31 cellular contexts compared by ENCODE assay signal in the genomic region with DNA sequence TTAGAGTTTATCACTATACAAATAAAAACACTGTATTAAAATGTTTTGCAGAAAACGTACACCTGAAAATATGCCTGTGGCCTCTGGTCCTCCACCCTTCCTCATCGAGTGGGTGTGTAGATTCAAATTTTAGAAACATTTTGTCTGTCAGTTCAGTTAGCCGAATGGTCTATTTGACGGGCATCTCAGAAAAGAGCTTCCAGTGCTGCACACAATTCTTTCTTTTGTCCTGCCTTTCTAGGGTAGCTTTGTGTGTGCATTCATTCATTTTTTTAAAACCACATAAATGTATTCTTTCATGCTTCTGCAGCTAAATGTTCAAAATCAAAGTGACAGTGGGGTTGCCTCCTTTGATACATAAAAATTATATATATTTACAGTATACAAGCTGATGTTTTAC. TPM values are rescaled to one million over a fixed set of nuclear protein-coding genes. Genes with fewer than 3 reads are reported as not detected.
"Had no signal": no experiment of that assay in that cellular context is flagged by ENCODE, and none has a peak within 500 bp of the region (broad histone marks: within the 10 kb centered on the region; RNA-seq: fewer than 3 reads in every experiment).

No MANE protein-coding gene starts in this region.

- DNase-seq: activated B cell treated with CpG ODN at 0.5 μM for 24 hours; activated CD4-positive, alpha-beta T cell treated with anti-CD3 and anti-CD28 coated beads for 1 hour; activated CD4-positive, alpha-beta T cell treated with anti-CD3 and anti-CD28 coated beads, Interleukin-2, amount 10 ng/mL, durations not matched to agents 24 days and 14 days; activated CD4-positive, alpha-beta T cell treated with anti-CD3 and anti-CD28 coated beads, Interleukin-2, amount 50 U/mL, for 48 hours; activated CD8-positive, alpha-beta memory T cell treated with anti-CD3 and anti-CD28 coated beads, Interleukin-2, amount 10 ng/mL, durations not matched to agents 7 days and 5 days; activated effector memory CD4-positive, alpha-beta T cell treated with anti-CD3 and anti-CD28 coated beads, Interleukin-2, amount 50 U/mL, for 16 hours; activated naive CD4-positive, alpha-beta T cell treated with Interleukin-2 at 50 U/mL for 16 hours; activated naive CD8-positive, alpha-beta T cell treated with anti-CD3 and anti-CD28 coated beads, Interleukin-2, amount 50 U/mL, for 24 hours; activated T-cell treated with anti-CD3 and anti-CD28 coated beads, Interleukin-2, amount 50 U/mL, for 24 hours; amniotic stem cell; body of pancreas; Kasumi-1; KBM-7; NCI-H1436; NCI-H1694 treated with DMSO at 0.1 percent for 48 hours; NCI-H2029 treated with DMSO at 0.1 percent for 48 hours; NCI-H345; NCI-H510A; NCI-H526 treated with DMSO at 0.1 percent for 48 hours; NCI-H82; SIG-M5; T-cell; T-helper 2 cell; T1000 had no signal

- H3K27ac ChIP-seq: ascending aorta, body of pancreas, SK-N-MC had no signal

- H3K27me3 Mint-ChIP-seq: activated B cell treated with CpG ODN at 0.5 μM for 24 hours; activated CD4-positive, alpha-beta T cell treated with anti-CD3 and anti-CD28 coated beads, Interleukin-2, amount 10 ng/mL, durations not matched to agents 24 days and 14 days; activated CD8-positive, alpha-beta memory T cell treated with anti-CD3 and anti-CD28 coated beads, Interleukin-2, amount 10 ng/mL, durations not matched to agents 7 days and 5 days; activated naive CD8-positive, alpha-beta T cell treated with anti-CD3 and anti-CD28 coated beads, Interleukin-2, amount 50 U/mL, for 24 hours; activated T-cell treated with anti-CD3 and anti-CD28 coated beads, Interleukin-2, amount 50 U/mL, for 24 hours; T-cell had no signal

- H3K4me1 Mint-ChIP-seq: activated B cell treated with CpG ODN at 0.5 μM for 24 hours; activated CD8-positive, alpha-beta memory T cell treated with anti-CD3 and anti-CD28 coated beads, Interleukin-2, amount 10 ng/mL, durations not matched to agents 7 days and 5 days had no signal

- H3K4me3 ChIP-seq: ascending aorta, body of pancreas, SK-N-MC had no signal

- H3K4me3 Mint-ChIP-seq: activated B cell treated with CpG ODN at 0.5 μM for 24 hours; activated CD4-positive, alpha-beta T cell treated with anti-CD3 and anti-CD28 coated beads, Interleukin-2, amount 10 ng/mL, durations not matched to agents 24 days and 14 days; activated CD8-positive, alpha-beta memory T cell treated with anti-CD3 and anti-CD28 coated beads, Interleukin-2, amount 10 ng/mL, durations not matched to agents 7 days and 5 days; activated naive CD8-positive, alpha-beta T cell treated with anti-CD3 and anti-CD28 coated beads, Interleukin-2, amount 50 U/mL, for 24 hours; activated T-cell treated with anti-CD3 and anti-CD28 coated beads, Interleukin-2, amount 50 U/mL, for 24 hours; activated T-helper 1 cell treated with anti-CD3 and anti-CD28 coated beads, Interleukin-12 subunit alpha, Interleukin-12 subunit beta, Interleukin-2, Interleukin-4 antibody, amounts not matched to agents 30 ng/mL and 10 ng/mL and 1 ng/mL, durations not matched to agents 14 hours and 24 hours and 36 hours; T-cell had no signal

- H3K36me3 ChIP-seq: ascending aorta had no signal

- H3K27ac Mint-ChIP-seq: activated B cell treated with CpG ODN at 0.5 μM for 24 hours; activated CD4-positive, alpha-beta T cell treated with anti-CD3 and anti-CD28 coated beads, Interleukin-2, amount 10 ng/mL, durations not matched to agents 24 days and 14 days; activated CD8-positive, alpha-beta memory T cell treated with anti-CD3 and anti-CD28 coated beads, Interleukin-2, amount 10 ng/mL, durations not matched to agents 7 days and 5 days; activated naive CD4-positive, alpha-beta T cell treated with anti-CD3 and anti-CD28 coated beads, Interleukin-2, amount 50 U/mL, for 72 hours; activated naive CD8-positive, alpha-beta T cell treated with anti-CD3 and anti-CD28 coated beads, Interleukin-2, amount 50 U/mL, for 24 hours; activated T-cell treated with anti-CD3 and anti-CD28 coated beads, Interleukin-2, amount 50 U/mL, for 24 hours; activated T-helper 1 cell treated with anti-CD3 and anti-CD28 coated beads, Interleukin-12 subunit alpha, Interleukin-12 subunit beta, Interleukin-2, Interleukin-4 antibody, amounts not matched to agents 30 ng/mL and 10 ng/mL and 1 ng/mL, durations not matched to agents 14 hours and 24 hours and 36 hours; T-cell had no signal

- H3K9me3 ChIP-seq: ascending aorta, body of pancreas had no signal

- ATAC-seq: activated CD8-positive, alpha-beta memory T cell treated with anti-CD3 and anti-CD28 coated beads, Interleukin-2, amount 10 ng/mL, durations not matched to agents 7 days and 5 days; activated naive CD4-positive, alpha-beta T cell treated with anti-CD3 and anti-CD28 coated beads, Interleukin-2, amount 50 U/mL, for 72 hours; activated naive CD8-positive, alpha-beta T cell treated with anti-CD3 and anti-CD28 coated beads, Interleukin-2, amount 50 U/mL, for 24 hours; body of pancreas; T-cell had no signal

- H3K27me3 ChIP-seq: ascending aorta, body of pancreas had no signal

- H3K9me3 Mint-ChIP-seq: activated B cell treated with CpG ODN at 0.5 μM for 24 hours; activated naive CD4-positive, alpha-beta T cell treated with anti-CD3 and anti-CD28 coated beads, Interleukin-2, amount 50 U/mL, for 72 hours; activated naive CD8-positive, alpha-beta T cell treated with anti-CD3 and anti-CD28 coated beads, Interleukin-2, amount 50 U/mL, for 24 hours had no signal

- H3K4me1 ChIP-seq: ascending aorta had no signal

- FAIRE-seq: bronchial epithelial cell, TTC549 had no signal

- H3K36me3 Mint-ChIP-seq: activated CD8-positive, alpha-beta memory T cell treated with anti-CD3 and anti-CD28 coated beads, Interleukin-2, amount 10 ng/mL, durations not matched to agents 7 days and 5 days; T-cell had no signal

RNA-seq across cellular contexts. Expression of gene GNAI1, which starts 46.8 kb away (rescaled TPM):
- total RNA-seq: OCI-LY7 had no signal
